33 cellular contexts compared by ENCODE assay signal in the genomic region with DNA sequence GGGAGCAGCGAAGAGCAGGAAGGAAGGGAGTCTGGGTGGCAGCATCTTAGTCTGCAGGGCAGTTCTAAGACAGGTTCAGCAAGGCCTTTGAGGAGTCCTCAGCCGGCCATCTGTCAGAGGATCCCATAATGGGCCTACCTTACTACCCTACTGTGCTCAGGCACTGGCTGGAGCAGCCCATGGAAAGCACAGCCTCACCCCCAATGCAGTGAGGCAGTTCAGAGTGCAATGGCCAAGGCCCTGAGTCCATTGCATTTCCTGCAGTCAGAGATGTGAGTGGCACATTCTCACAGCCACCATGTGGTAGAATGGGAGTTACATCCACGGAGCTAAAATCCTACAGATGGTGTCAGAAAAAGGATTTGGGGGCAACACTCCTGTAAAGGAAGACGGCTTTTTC. TPM values are rescaled to one million over a fixed set of nuclear protein-coding genes. Genes with fewer than 3 reads are reported as not detected.
"Had no signal": no experiment of that assay in that cellular context is flagged by ENCODE, and none has a peak within 500 bp of the region (broad histone marks: within the 10 kb centered on the region; RNA-seq: fewer than 3 reads in every experiment).

No MANE protein-coding gene starts in this region.

- H3K27me3 ChIP-seq: breast epithelium, thyroid gland, upper lobe of right lung had no signal

- H3K4me1 Mint-ChIP-seq: activated B cell treated with CpG ODN at 0.5 μM for 24 hours; naive B cell; stimulated activated naive B cell treated with anti-CD40 and anti-IgM and Interleukin-4, amounts not matched to agents 10 μg/mL and 1 μg/mL and 100 μg/mL, for 72 hours; T-helper 17 cell had no signal

- H3K4me1 ChIP-seq: breast epithelium, esophagus squamous epithelium, heart right ventricle, parathyroid adenoma, psoas muscle, thyroid gland, upper lobe of right lung had no signal

- H3K36me3 Mint-ChIP-seq: activated naive CD4-positive, alpha-beta T cell treated with anti-CD3 and anti-CD28 coated beads, Interleukin-2, amount 50 U/mL, for 72 hours; naive B cell; stimulated activated naive B cell treated with anti-CD40 and anti-IgM and Interleukin-4, amounts not matched to agents 10 μg/mL and 1 μg/mL and 100 μg/mL, for 72 hours had no signal

- ATAC-seq: activated CD8-positive, alpha-beta T cell treated with anti-CD3 and anti-CD28 coated beads for 36 hours; activated naive CD4-positive, alpha-beta T cell treated with anti-CD3 and anti-CD28 coated beads, Interleukin-2, amount 50 U/mL, for 72 hours; activated T-cell treated with anti-CD3 and anti-CD28 coated beads, Interleukin-2, amount 50 U/mL, for 72 hours; heart right ventricle; left ventricle myocardium superior; psoas muscle; stimulated activated naive B cell treated with anti-CD40 and anti-IgM and Interleukin-4, amounts not matched to agents 10 μg/mL and 1 μg/mL and 100 μg/mL, for 72 hours; T-helper 17 cell; upper lobe of right lung had no signal

- FAIRE-seq: endometrium, islet of Langerhans had no signal

- H3K9me3 ChIP-seq: breast epithelium, esophagus squamous epithelium, heart right ventricle, psoas muscle, stomach, thyroid gland, upper lobe of right lung had no signal

- H3K27ac Mint-ChIP-seq: activated B cell treated with CpG ODN at 0.5 μM for 24 hours; activated CD8-positive, alpha-beta T cell treated with anti-CD3 and anti-CD28 coated beads for 36 hours; activated naive CD4-positive, alpha-beta T cell treated with anti-CD3 and anti-CD28 coated beads, Interleukin-2, amount 50 U/mL, for 72 hours; activated T-cell treated with anti-CD3 and anti-CD28 coated beads, Interleukin-2, amount 50 U/mL, for 72 hours; naive B cell; stimulated activated naive B cell treated with anti-CD40 and anti-IgM and Interleukin-4, amounts not matched to agents 10 μg/mL and 1 μg/mL and 100 μg/mL, for 72 hours; T-helper 17 cell had no signal

- H3K4me3 ChIP-seq: breast epithelium, esophagus squamous epithelium, heart right ventricle, psoas muscle, stomach, thyroid gland, upper lobe of right lung had no signal

- H3K9me3 Mint-ChIP-seq: activated B cell treated with CpG ODN at 0.5 μM for 24 hours; activated CD8-positive, alpha-beta T cell treated with anti-CD3 and anti-CD28 coated beads for 36 hours; activated naive CD4-positive, alpha-beta T cell treated with anti-CD3 and anti-CD28 coated beads, Interleukin-2, amount 50 U/mL, for 72 hours; stimulated activated naive B cell treated with anti-CD40 and anti-IgM and Interleukin-4, amounts not matched to agents 10 μg/mL and 1 μg/mL and 100 μg/mL, for 72 hours had no signal

- H3K36me3 ChIP-seq: breast epithelium, esophagus squamous epithelium, heart right ventricle, stomach, thyroid gland, upper lobe of right lung had no signal

- H2AFZ ChIP-seq: parathyroid adenoma had no signal

- DNase-seq: activated B cell treated with CpG ODN at 0.5 μM for 24 hours; activated CD4-positive, alpha-beta T cell treated with anti-CD3 and anti-CD28 coated beads, Interleukin-2, amount 50 U/mL, for 1 hour; activated CD8-positive, alpha-beta T cell treated with anti-CD3 and anti-CD28 coated beads for 36 hours; activated naive CD4-positive, alpha-beta T cell; activated T-cell treated with anti-CD3 and anti-CD28 coated beads for 4 hours; activated T-cell treated with anti-CD3 and anti-CD28 coated beads, Interleukin-2, amount 50 U/mL, for 72 hours; central memory CD4-positive, alpha-beta T cell; dermis blood vessel endothelial cell; effector CD4-positive, alpha-beta T cell; esophagus squamous epithelium; foreskin melanocyte; heart right ventricle; left ventricle myocardium superior; naive B cell; occipital lobe; psoas muscle; stimulated activated CD4-positive, alpha-beta T cell treated with anti-CD3 and anti-CD28 coated beads, Interleukin-15, amount 100 ng/mL, for 24 hours; stimulated activated CD4-positive, alpha-beta T cell treated with anti-CD3 and anti-CD28 coated beads, Interleukin-2, amount 100 ng/mL, for 24 hours; stimulated activated naive B cell treated with anti-CD40 and anti-IgM and Interleukin-4, amounts not matched to agents 10 μg/mL and 1 μg/mL and 100 μg/mL, for 72 hours; stomach; T-helper 17 cell; T1000; thyroid gland; upper lobe of right lung had no signal

- H3K4me3 Mint-ChIP-seq: activated B cell treated with CpG ODN at 0.5 μM for 24 hours; activated CD8-positive, alpha-beta T cell treated with anti-CD3 and anti-CD28 coated beads for 36 hours; activated T-cell treated with anti-CD3 and anti-CD28 coated beads, Interleukin-2, amount 50 U/mL, for 72 hours; naive B cell; stimulated activated naive B cell treated with anti-CD40 and anti-IgM and Interleukin-4, amounts not matched to agents 10 μg/mL and 1 μg/mL and 100 μg/mL, for 72 hours; T-helper 17 cell had no signal

- H3K79me2 ChIP-seq: parathyroid adenoma had no signal

- H3K27ac ChIP-seq: breast epithelium, epithelial cell of prostate, esophagus squamous epithelium, heart right ventricle, parathyroid adenoma, psoas muscle, stomach, thyroid gland, upper lobe of right lung had no signal

RNA-seq across cellular contexts. Expression of a gene that starts 19.4 kb away (rescaled TPM):
- total RNA-seq: activated B cell treated with CpG ODN at 0.5 μM for 24 hours; activated CD8-positive, alpha-beta T cell treated with anti-CD3 and anti-CD28 coated beads for 36 hours; activated naive CD4-positive, alpha-beta T cell treated with anti-CD3 and anti-CD28 coated beads, Interleukin-2, amount 50 U/mL, for 72 hours; dermis blood vessel endothelial cell; glomerular endothelial cell; heart right ventricle; left ventricle myocardium superior; lung microvascular endothelial cell; psoas muscle; T-helper 17 cell had no signal
- polyA plus RNA-seq: heart right ventricle, neural cell, psoas muscle had no signal
